11 cellular contexts compared by ENCODE assay signal in genomic region chr6:169251371-169251802, GRCh38. TPM values are rescaled to one million over a fixed set of nuclear protein-coding genes. Genes with fewer than 3 reads are reported as not detected.
DNase-seq lines count a peak whose midpoint lies in the region; ATAC-seq and TF ChIP-seq lines count a peak whose summit lies in the region.
"Had no signal": no experiment of that assay in that cellular context is flagged by ENCODE, and none has a peak within 500 bp of the region (broad histone marks: within the 10 kb centered on the region; RNA-seq: fewer than 3 reads in every experiment).

No MANE protein-coding gene starts in this region.

- H3K27ac ChIP-seq in HUES48 (ENCODE audit: low read depth, low read length) (peak overlapping the region; percentile 52), esophagus muscularis mucosa (replicated peaks in 1 of 4) (peak overlapping the region; percentile 46 to 62 (median 56)), thoracic aorta (peak overlapping the region; percentile 74 to 80)

- peaks cover 24% of the 10 kb centered on the region for H3K27me3 ChIP-seq in HUES48 (ENCODE audit: control insufficient read depth, insufficient read depth, low read length)
- peaks cover 0 to 14% (median 0%) of the 10 kb centered on the region in 4 donors for H3K27me3 ChIP-seq in esophagus muscularis mucosa
- H3K27me3 ChIP-seq in thoracic aorta (replicated peaks; ENCODE audit: insufficient read depth) = no peaks in the 10 kb centered on the region

- H3K9me3 ChIP-seq in HUES48 (ENCODE audit: control insufficient read depth, insufficient read depth, low read length) = no peaks in the 10 kb centered on the region
- H3K9me3 ChIP-seq in esophagus muscularis mucosa = no peaks in the 10 kb centered on the region
- H3K9me3 ChIP-seq in thoracic aorta = no peaks in the 10 kb centered on the region

- DNase-seq in esophagus muscularis mucosa (ENCODE audit: extremely low spot score) = no peak
- peak; percentile 62 for DNase-seq in medulla oblongata (ENCODE audit: extremely low spot score)
- no peak for DNase-seq in thoracic aorta (ENCODE audit: low spot score)
- DNase-seq in NCI-H187 treated with DMSO at 0.1 percent for 48 hours (lab: John Stamatoyannopoulos, UW) = no peak
- no peak for DNase-seq in NCI-H82 treated with DMSO at 0.1 percent for 48 hours (lab: John Stamatoyannopoulos, UW; ENCODE audit: unreplicated experiment)
- DNase-seq: activated CD4-positive, CD25-positive, alpha-beta regulatory T cell; Karpas-422 had no signal

- ATAC-seq in thoracic aorta (ENCODE audit: insufficient number of reproducible peaks, low FRiP score, low read depth) = no peak
- no peak for ATAC-seq in GM21786 (IDR thresholded peaks at IDR 0.05; ENCODE audit: unreplicated experiment)
- ATAC-seq in HG03469 (IDR thresholded peaks at IDR 0.05; ENCODE audit: unreplicated experiment) = no peak

- H3K9ac ChIP-seq in HUES48 (ENCODE audit: low read depth, low read length) = no peak overlapping the region

- H3K4me3 ChIP-seq in HUES48 (ENCODE audit: low read depth, low read length) (peak overlapping the region; percentile 27; the same call in 1 of the 2 replicates), esophagus muscularis mucosa (peak overlapping the region; percentile 40 to 54 (median 43)), thoracic aorta (peak overlapping the region; percentile 70)

- peaks cover 18% of the 10 kb centered on the region for H3K36me3 ChIP-seq in HUES48 (ENCODE audit: control insufficient read depth, insufficient read depth, low read length)
- peaks cover 0 to 24% (median 11%) of the 10 kb centered on the region in 4 donors for H3K36me3 ChIP-seq in esophagus muscularis mucosa
- peaks cover 26% of the 10 kb centered on the region for H3K36me3 ChIP-seq in thoracic aorta

- H3K4me1 ChIP-seq in HUES48 (ENCODE audit: control insufficient read depth, insufficient read depth, low read length) (peaks cover 43% of the 10 kb centered on the region), esophagus muscularis mucosa (peaks cover 9 to 42% (median 36%) of the 10 kb centered on the region in 4 donors), thoracic aorta (ENCODE audit: control insufficient read depth in 1 of 2, low read depth in 2 of 2) (peaks cover 12 to 51% of the 10 kb centered on the region in 2 donors)

- intact Hi-C loops in esophagus muscularis mucosa (cut with DNase I) = no loop called here

- TF ChIP-seq CTCF in esophagus muscularis mucosa (IDR thresholded peaks at IDR 0.05) (no peak), thoracic aorta (IDR thresholded peaks at IDR 0.05) (no peak)

- 31% methylated on average over 6 of the region's 6 CpGs for WGBS in esophagus muscularis mucosa

- no peak for TF ChIP-seq EP300 in esophagus muscularis mucosa (IDR thresholded peaks at IDR 0.05)

- no peak for TF ChIP-seq POLR2A in esophagus muscularis mucosa (IDR thresholded peaks at IDR 0.05; ENCODE audit: low read depth)

RNA-seq across cellular contexts. Expression of gene THBS2, which starts 2.3 kb away (rescaled TPM):
- total RNA-seq in esophagus muscularis mucosa (10 to 100 TPM; 25.7 to 36.4 (median 28.8) TPM), thoracic aorta (100 to 1,000 TPM; 673 to 817 TPM)
- total RNA-seq: activated T-helper 2 cell treated with anti-CD3 and anti-CD28 coated beads, Interferon-gamma antibody, Interleukin-2, Interleukin-4, amounts not matched to agents 10 μg/mL and 5 μg/mL and 100 μg/mL, durations not matched to agents 14 hours and 24 hours and 36 hours had no signal

Comparison
In these comparisons a context has a peak if more than half of its experiments do, and no peak if none do; other contexts are left out.
1. RNA of gene THBS2, which starts 2.3 kb away (total RNA-seq): 673 to 817 TPM in thoracic aorta; 25.7 to 36.4 TPM in esophagus muscularis mucosa; every median in the first group is over 10 times any median in the second.
2. Peak in every context shown above with its lines, with median percentiles within 50 percentile points of each other: H3K27ac ChIP-seq and H3K4me3 ChIP-seq.